28 cellular contexts compared by ENCODE assay signal in genomic region chr21:24150753-24151152, GRCh38.
"Had no signal": no experiment of that assay in that cellular context is flagged by ENCODE, and none has a peak within 500 bp of the region (broad histone marks: within the 10 kb centered on the region; RNA-seq: fewer than 3 reads in every experiment).

No MANE protein-coding gene starts in this region.

- H3K9ac ChIP-seq: neural progenitor cell, parathyroid adenoma had no signal

- H3K4me1 ChIP-seq: neural progenitor cell, parathyroid adenoma, psoas muscle, spleen, suprapubic skin, testis, tibial artery, transverse colon, upper lobe of right lung, vagina had no signal

- H3K27ac ChIP-seq: neural progenitor cell, ovary, parathyroid adenoma, psoas muscle, skin epidermis, spleen, suprapubic skin, testis, tibial artery, transverse colon, upper lobe of right lung, vagina had no signal

- H3K9me3 ChIP-seq: ovary, psoas muscle, spleen, suprapubic skin, testis, tibial artery, upper lobe of right lung, vagina had no signal

- ATAC-seq: natural killer cell; psoas muscle; right cardiac atrium; sciatic nerve; stimulated activated memory B cell treated with anti-CD40 and anti-IgM and Interleukin-4, amounts not matched to agents 10 μg/mL and 1 μg/mL and 100 μg/mL, for 72 hours; stimulated activated naive CD8-positive, alpha-beta T cell treated with anti-CD3 and anti-CD28 coated beads, Interleukin-15, amount 100 ng/mL, for 72 hours; stimulated activated naive CD8-positive, alpha-beta T cell treated with anti-CD3 and anti-CD28 coated beads, Interleukin-15, Interleukin-2, amounts not matched to agents 100 U/mL and 50 U/mL, for 24 hours; upper lobe of right lung had no signal

- H3K36me3 ChIP-seq: ovary, spleen, suprapubic skin, tibial artery, transverse colon, upper lobe of right lung, vagina had no signal

- H3K4me2 ChIP-seq: neural progenitor cell, smooth muscle cell had no signal

- DNase-seq: natural killer cell; occipital lobe; ovary; posterior cingulate gyrus; psoas muscle; right cardiac atrium; spleen; stimulated activated CD4-positive, alpha-beta T cell treated with anti-CD3 and anti-CD28 coated beads, Interleukin-12 subunit alpha, Interleukin-12 subunit beta, amount 100 ng/mL, for 4 hours; stimulated activated CD4-positive, alpha-beta T cell treated with anti-CD3 and anti-CD28 coated beads, Interleukin-1b, Interleukin-23, amount 100 ng/mL, for 48 hours; stimulated activated CD4-positive, alpha-beta T cell treated with anti-CD3 and anti-CD28 coated beads, Interleukin-4, amount 100 ng/mL, for 1 hour; stimulated activated CD4-positive, alpha-beta T cell treated with anti-CD3 and anti-CD28 coated beads, Interleukin-4, amount 100 ng/mL, for 4 hours; stimulated activated CD8-positive, alpha-beta memory T cell treated with anti-CD3 and anti-CD28 coated beads, Interleukin-4, amount 100 ng/mL, for 48 hours; stimulated activated naive CD4-positive, alpha-beta T cell; stimulated activated naive CD8-positive, alpha-beta T cell treated with anti-CD3 and anti-CD28 coated beads, Interleukin-15, amount 100 ng/mL, for 72 hours; stimulated activated naive CD8-positive, alpha-beta T cell treated with anti-CD3 and anti-CD28 coated beads, Interleukin-15, Interleukin-2, amounts not matched to agents 100 U/mL and 50 U/mL, for 24 hours; substantia nigra; testis; tibial artery; transverse colon; upper lobe of right lung had no signal

- H2AFZ ChIP-seq: neural progenitor cell, parathyroid adenoma had no signal

- H3K79me2 ChIP-seq: parathyroid adenoma had no signal

- H3K4me3 ChIP-seq: neural progenitor cell, ovary, psoas muscle, skin epidermis, smooth muscle cell, spleen, suprapubic skin, testis, tibial artery, transverse colon, upper lobe of right lung, vagina had no signal

- H3K27me3 ChIP-seq: neural progenitor cell, ovary, spleen, suprapubic skin, testis, tibial artery, transverse colon, upper lobe of right lung, vagina had no signal
